8 cellular contexts compared by ENCODE assay signal in the genomic region with DNA sequence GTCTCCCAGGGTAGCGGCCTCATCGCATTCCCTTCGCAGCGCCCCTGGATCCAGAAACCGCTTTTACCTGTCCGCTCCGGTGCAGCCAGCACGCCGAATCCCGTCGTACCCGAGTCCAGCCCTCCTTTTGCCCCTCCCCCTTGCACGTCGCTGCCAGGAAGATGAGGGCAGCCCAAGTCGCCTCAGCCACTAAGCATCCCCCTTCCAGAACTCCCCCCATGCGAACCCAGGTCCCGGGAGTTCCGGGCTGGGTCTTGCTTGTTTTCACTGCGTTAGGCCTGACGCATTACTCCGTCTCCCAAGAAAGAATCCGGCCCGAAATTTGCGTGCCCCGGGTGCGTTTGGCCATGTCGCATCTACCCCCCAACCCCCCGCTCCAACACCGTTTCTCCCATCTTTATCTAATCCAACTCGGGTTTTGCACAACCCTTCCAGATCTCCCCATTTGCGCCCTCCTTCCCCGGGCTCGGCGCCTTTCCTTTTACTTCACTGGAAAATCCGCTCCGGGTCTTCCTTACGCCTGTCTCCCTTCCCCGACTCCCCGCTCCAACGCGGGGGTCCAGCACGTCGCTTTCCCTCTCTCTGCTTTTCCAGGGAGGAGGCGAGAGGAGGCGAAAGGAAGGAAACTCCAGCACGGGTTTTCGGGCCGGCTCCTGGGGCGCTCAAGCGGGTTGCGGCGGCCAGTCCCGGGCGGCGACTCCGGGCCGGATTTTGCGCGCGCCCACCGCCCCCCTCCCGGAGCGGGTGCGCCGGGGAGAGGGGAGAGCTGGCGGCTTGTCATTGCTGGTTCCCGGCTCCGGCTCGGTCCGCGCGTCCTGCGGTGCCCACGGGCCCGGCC.
DNase-seq lines count a peak whose midpoint lies in the region; ATAC-seq, FAIRE-seq and TF ChIP-seq lines count a peak whose summit lies in the region.
"Not testable (repeated sequence)": the region's sequence is repeated elsewhere in the genome, so short reads cannot be mapped to it uniquely, and the experiment has no call there.

No MANE protein-coding gene starts in this region.

- peaks cover 22% of the 10 kb centered on the region for H3K79me2 ChIP-seq in PC-9 (ENCODE audit: low read depth)

- peak overlapping the region; percentile 93 for H2AFZ ChIP-seq in PC-9

- ATAC-seq in left lobe of liver = peak; percentile 80

- H3K4me1 ChIP-seq in PC-9 (replicated peaks; ENCODE audit: insufficient read depth); effector memory CD4-positive, alpha-beta T cell (ENCODE audit: control insufficient read depth, insufficient read depth, low read length, poor library complexity, severe bottlenecking): not testable (repeated sequence)

- H3K27ac ChIP-seq in PC-9; effector memory CD4-positive, alpha-beta T cell (ENCODE audit: insufficient read depth, low read length, poor library complexity, severe bottlenecking): not testable (repeated sequence)

- H3K4me2 ChIP-seq in PC-9 = peak overlapping the region; percentile 77

- peak; percentile 76 for FAIRE-seq in GM19239 (lab: Jason Lieb, UNC)

- not testable (repeated sequence) for H3K36me3 ChIP-seq in PC-9 (ENCODE audit: low read depth); effector memory CD4-positive, alpha-beta T cell (ENCODE audit: control insufficient read depth, insufficient read depth, low read length)

- not testable (repeated sequence) for H3F3A ChIP-seq in PC-9 (ENCODE audit: insufficient read depth, low read depth)

- POLR2A ChIA-PET in PC-9 (lab: Charles Lee; ENCODE audit: unreplicated experiment) = not testable (repeated sequence)

- H3K9me3 ChIP-seq in PC-9 (ENCODE audit: insufficient read depth, low read depth); effector memory CD4-positive, alpha-beta T cell (ENCODE audit: control insufficient read depth, low read length): not testable (repeated sequence)

- H4K20me1 ChIP-seq in PC-9 (ENCODE audit: insufficient read depth) = not testable (repeated sequence)

- not testable (repeated sequence) for H3K9me2 ChIP-seq in PC-9 (ENCODE audit: insufficient read depth)

- intact Hi-C loops in PC-9 (cut with micrococcal nuclease; ENCODE audit: unreplicated experiment) = not testable (repeated sequence)

- not testable (repeated sequence) for BruUV-seq in PC-9 (replicated peaks; lab: Mats Ljungman, UMichigan)

- not testable (repeated sequence) for H3K27me3 ChIP-seq in PC-9 (ENCODE audit: insufficient read depth, low read depth); effector memory CD4-positive, alpha-beta T cell (replicated peaks; ENCODE audit: control insufficient read depth, insufficient read depth, low read length, poor library complexity, severe bottlenecking)

- DNase-seq in AG08395 (ENCODE audit: low spot score) = peak; percentile 66
- DNase-seq in GM19239 (ENCODE audit: insufficient read length, low spot score) = peak; percentile 59
- DNase-seq in M059J (ENCODE audit: low read depth) = peak; percentile 93
- peak; percentile 76 to 88 for DNase-seq in PC-9
- DNase-seq in activated T-cell treated with anti-CD3 and anti-CD28 coated beads for 1 hour (ENCODE audit: low read depth) = peak; percentile 57
- peak; percentile 38 to 65 (median 57) for DNase-seq in effector memory CD4-positive, alpha-beta T cell
- DNase-seq in left lobe of liver (ENCODE audit: low spot score) = peak; percentile 73
- peak; percentile 28 to 42 for DNase-seq in stimulated activated CD4-positive, alpha-beta T cell treated with anti-CD3 and anti-CD28 coated beads, Interleukin-12 subunit alpha, Interleukin-12 subunit beta, amount 100 ng/mL, for 24 hours (ENCODE audit: low read depth in 2 of 2)

- CTCF ChIA-PET in PC-9 (lab: Charles Lee) = not testable (repeated sequence)

- TF ChIP-seq CTCF in PC-9 (conservative IDR thresholded peaks at IDR 0.05) = not testable (repeated sequence)

- peak overlapping the region; percentile 83 for H3K4me3 ChIP-seq in PC-9
- H3K4me3 ChIP-seq in effector memory CD4-positive, alpha-beta T cell (ENCODE audit: insufficient read depth, low read depth, low read length, poor library complexity, severe bottlenecking) = peak overlapping the region; percentile 60

Comparison
In these comparisons a context has a peak if more than half of its experiments do, and no peak if none do; other contexts are left out.
1. DNase-seq: peak in every context shown above with its lines; median percentile 93 in M059J; 82 in PC-9; 73 in left lobe of liver; 66 in AG08395; 59 in GM19239; 57 in activated T-cell treated with anti-CD3 and anti-CD28 coated beads for 1 hour; 57 in effector memory CD4-positive, alpha-beta T cell; 35 in stimulated activated CD4-positive, alpha-beta T cell treated with anti-CD3 and anti-CD28 coated beads, Interleukin-12 subunit alpha, Interleukin-12 subunit beta, amount 100 ng/mL, for 24 hours.